9 cellular contexts compared by ENCODE assay signal in the genomic region with DNA sequence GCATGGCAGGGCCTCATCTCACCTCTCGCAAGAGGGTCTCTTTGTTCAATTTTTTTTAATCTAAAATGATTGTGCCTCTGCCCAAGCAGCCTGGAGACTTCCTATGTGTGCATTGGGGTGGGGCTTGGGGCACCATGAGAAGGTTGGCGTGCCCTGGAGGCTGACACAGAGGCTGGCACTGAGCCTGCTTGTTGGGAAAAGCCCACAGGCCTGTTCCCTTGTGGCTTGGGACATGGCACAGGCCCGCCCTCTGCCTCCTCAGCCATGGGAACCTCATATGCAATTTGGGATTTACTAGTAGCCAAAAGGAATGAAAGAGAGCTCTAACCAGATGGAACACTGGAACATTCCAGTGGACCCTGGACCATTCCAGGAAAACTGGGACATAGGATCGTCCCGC. TPM values are rescaled to one million over a fixed set of nuclear protein-coding genes. Genes with fewer than 3 reads are reported as not detected.
DNase-seq lines count a peak whose midpoint lies in the region; ATAC-seq and TF ChIP-seq lines count a peak whose summit lies in the region.
"Had no signal": no experiment of that assay in that cellular context is flagged by ENCODE, and none has a peak within 500 bp of the region (broad histone marks: within the 10 kb centered on the region; RNA-seq: fewer than 3 reads in every experiment).

No MANE protein-coding gene starts in this region.

- H3K4me1 Mint-ChIP-seq in neural progenitor cell = peaks cover 19% of the 10 kb centered on the region

- no peaks in the 10 kb centered on the region for H3K36me3 ChIP-seq in BLaER1 treated with 17β-estradiol and CSF1 and Interleukin-3, amounts not matched to agents 10 nM and 100 nM
- H3K36me3 ChIP-seq in PC-3 (ENCODE audit: low read depth, low read length) (peaks cover 3% of the 10 kb centered on the region; the same call in 1 of the 2 replicates), esophagus muscularis mucosa (no peaks in the 10 kb centered on the region), neural progenitor cell (no peaks in the 10 kb centered on the region)

- DNase-seq in PC-3 = peak; percentile 81
- DNase-seq in esophagus muscularis mucosa (ENCODE audit: extremely low spot score) = no peak
- no peak for DNase-seq in neural progenitor cell (ENCODE audit: low spot score)
- DNase-seq in retina = no peak
- DNase-seq in activated effector memory CD4-positive, alpha-beta T cell treated with Interleukin-2 at 50 U/mL for 16 hours = no peak
- no peak for DNase-seq in HK-2 (ENCODE audit: unreplicated experiment)
- DNase-seq in T1000 (lab: John Stamatoyannopoulos, UW) = no peak
- DNase-seq: NCI-H187 treated with DMSO at 0.1 percent for 48 hours had no signal

- H2AFZ ChIP-seq in PC-3 (ENCODE audit: low read length) (no peak overlapping the region), neural progenitor cell (replicated peaks) (peak overlapping the region; percentile 15)

- TF ChIP-seq CTCF in PC-3 (conservative IDR thresholded peaks at IDR 0.05; ENCODE audit: low read depth, low read length) = no peak
- TF ChIP-seq CTCF in esophagus muscularis mucosa (IDR thresholded peaks at IDR 0.05) = no peak
- no peak for TF ChIP-seq CTCF in neural progenitor cell (IDR thresholded peaks at IDR 0.05)

- H3K4me3 ChIP-seq in BLaER1 treated with 17β-estradiol and CSF1 and Interleukin-3, amounts not matched to agents 10 nM and 100 nM = peak overlapping the region in 2 of 10 experiments; percentile 56 to 60; a peak in 3 of 20 replicates
- H3K4me3 ChIP-seq in PC-3 (ENCODE audit: low read length) (no peak overlapping the region), esophagus muscularis mucosa (peak overlapping the region in 2 of 4 donors; percentile 58 to 59), neural progenitor cell (no peak overlapping the region)

- no TSS peak for BruUV-seq in PC-3 (replicated peaks; lab: Mats Ljungman, UMichigan)

- peak overlapping the region; percentile 60 to 91 (median 78) for H3K4me2 ChIP-seq in BLaER1 treated with 17β-estradiol and CSF1 and Interleukin-3, amounts not matched to agents 10 nM and 100 nM
- H3K4me2 ChIP-seq in PC-3 (ENCODE audit: low read length) (peak overlapping the region; percentile 80), neural progenitor cell (peak overlapping the region; percentile 66)

- H3K9me2 ChIP-seq in PC-3 (replicated peaks; ENCODE audit: low read length) = no peaks in the 10 kb centered on the region

- CTCF ChIA-PET in PC-3 (lab: Charles Lee) = no interaction called here

- no peaks in the 10 kb centered on the region; a peak in 1 of 22 replicates for H3K27me3 ChIP-seq in BLaER1 treated with 17β-estradiol and CSF1 and Interleukin-3, amounts not matched to agents 10 nM and 100 nM
- no peaks in the 10 kb centered on the region for H3K27me3 ChIP-seq in PC-3 (ENCODE audit: low read length)
- no peaks in the 10 kb centered on the region for H3K27me3 ChIP-seq in esophagus muscularis mucosa
- H3K27me3 ChIP-seq in neural progenitor cell = no peaks in the 10 kb centered on the region

- POLR2A ChIA-PET in PC-3 (lab: Charles Lee; ENCODE audit: unreplicated experiment) = no interaction called here

- no peak for TF ChIP-seq EP300 in esophagus muscularis mucosa (IDR thresholded peaks at IDR 0.05)

- no peak overlapping the region for H3K4me3 Mint-ChIP-seq in neural progenitor cell

- no peaks in the 10 kb centered on the region for H3K9me3 ChIP-seq in BLaER1 treated with 17β-estradiol and CSF1 and Interleukin-3, amounts not matched to agents 10 nM and 100 nM (replicated peaks in 1 of 11)
- H3K9me3 ChIP-seq in PC-3 (ENCODE audit: low read length) (no peaks in the 10 kb centered on the region), esophagus muscularis mucosa (no peaks in the 10 kb centered on the region), neural progenitor cell (ENCODE audit: low read depth) (no peaks in the 10 kb centered on the region)

- H3K9ac ChIP-seq in BLaER1 treated with 17β-estradiol and CSF1 and Interleukin-3, amounts not matched to agents 10 nM and 100 nM = peak overlapping the region in 3 of 11 experiments; percentile 11 to 63 (median 52); a peak in 3 of 22 replicates
- peak overlapping the region; percentile 72 for H3K9ac ChIP-seq in PC-3 (ENCODE audit: low read length)
- no peak overlapping the region for H3K9ac ChIP-seq in neural progenitor cell

- peaks cover 57 to 86% (median 81%) of the 10 kb centered on the region in 10 experiments for H3K4me1 ChIP-seq in BLaER1 treated with 17β-estradiol and CSF1 and Interleukin-3, amounts not matched to agents 10 nM and 100 nM
- H3K4me1 ChIP-seq in PC-3 (ENCODE audit: insufficient read depth, low read length) (peaks cover 53% of the 10 kb centered on the region), esophagus muscularis mucosa (peaks cover 13 to 60% (median 51%) of the 10 kb centered on the region in 4 donors), neural progenitor cell (peaks cover 15% of the 10 kb centered on the region)

- 0 out of 2 replicates have a peak, but pooled peaks cover 4% of the 10 kb centered on the region for H3K79me2 ChIP-seq in PC-3 (ENCODE audit: low read length)
- H3K79me2 ChIP-seq in neural progenitor cell (ENCODE audit: low read depth) = no peaks in the 10 kb centered on the region

- WGBS in esophagus muscularis mucosa = 87% methylated on average over 5 of the region's 5 CpGs

- no peaks in the 10 kb centered on the region for H3F3A ChIP-seq in PC-3 (ENCODE audit: low read length, unreplicated experiment)
- H3F3A ChIP-seq in neural progenitor cell (ENCODE audit: low read depth) = peaks cover 3% of the 10 kb centered on the region

- peak; percentile 27 for ATAC-seq in PC-3

- no peaks in the 10 kb centered on the region for H4K20me1 ChIP-seq in BLaER1 treated with 17β-estradiol and CSF1 and Interleukin-3, amounts not matched to agents 10 nM and 100 nM
- no peaks in the 10 kb centered on the region for H4K20me1 ChIP-seq in PC-3 (ENCODE audit: low read length)
- no peaks in the 10 kb centered on the region for H4K20me1 ChIP-seq in neural progenitor cell (ENCODE audit: low read depth)

- H3K9me3 Mint-ChIP-seq in neural progenitor cell = no peaks in the 10 kb centered on the region

- 0 out of 22 replicates have a peak overlapping the region, but pooled peaks of 2 of the 11 experiments have one; percentile 44 to 55 for H3K27ac ChIP-seq in BLaER1 treated with 17β-estradiol and CSF1 and Interleukin-3, amounts not matched to agents 10 nM and 100 nM
- peak overlapping the region; percentile 78 for H3K27ac ChIP-seq in PC-3 (ENCODE audit: low read length)
- peak overlapping the region; percentile 80 to 85 (median 82) for H3K27ac ChIP-seq in esophagus muscularis mucosa (replicated peaks in 1 of 4)
- no peak overlapping the region for H3K27ac ChIP-seq in neural progenitor cell

- peaks cover 4% of the 10 kb centered on the region for H3K27me3 Mint-ChIP-seq in neural progenitor cell (ENCODE audit: insufficient read depth, low read depth)

- H3K27ac Mint-ChIP-seq in neural progenitor cell = no peak overlapping the region

- intact Hi-C loops in PC-3 (cut with micrococcal nuclease) (no loop called here), esophagus muscularis mucosa (cut with DNase I) (no loop called here)

- no peaks in the 10 kb centered on the region for H3K36me3 Mint-ChIP-seq in neural progenitor cell

- TF ChIP-seq POLR2A in esophagus muscularis mucosa (IDR thresholded peaks at IDR 0.05; ENCODE audit: low read depth) = no peak

RNA-seq across cellular contexts. Expression of gene FXYD3, which starts 8.0 kb away (rescaled TPM):
- 48.7 and 61.6 TPM in 2 replicates for total RNA-seq in PC-3 (2014; rRNA removed)
- total RNA-seq in esophagus muscularis mucosa = 1 to 10 TPM in 3 of 4 donors, under 1 TPM in 1; 0.83 to 3.8 (median 3.1) TPM
- not detected in 2 replicates for total RNA-seq in neural progenitor cell (ENCODE audit: low replicate concordance)

RNA-seq across cellular contexts. Expression of gene LGI4, which starts 11.3 kb away (rescaled TPM):
- total RNA-seq in PC-3 (2014; rRNA removed) (0.22 TPM in 1 of 2 replicates, not detected in the other), esophagus muscularis mucosa (10 to 100 TPM; 32.0 to 58.6 (median 49.2) TPM), neural progenitor cell (ENCODE audit: low replicate concordance) (0.81 TPM in 1 of 2 replicates, not detected in the other)

RNA-seq across cellular contexts. Expression of gene FXYD1, which starts 15.1 kb away (rescaled TPM):
- not detected in 2 replicates for total RNA-seq in PC-3 (2014; rRNA removed)
- 10 to 100 TPM; 44.4 to 92.6 (median 70.7) TPM for total RNA-seq in esophagus muscularis mucosa
- 0.46 TPM in 1 of 2 replicates, not detected in the other for total RNA-seq in neural progenitor cell (ENCODE audit: low replicate concordance)

RNA-seq across cellular contexts. Expression of gene FXYD7, which starts 19.5 kb away (rescaled TPM):
- total RNA-seq in PC-3 (2014; rRNA removed) (not detected in 2 replicates), esophagus muscularis mucosa (under 1 TPM in 1 of 4 donors, not detected in 3; 0.71 TPM), neural progenitor cell (ENCODE audit: low replicate concordance) (0.13 and 0.56 TPM in 2 replicates)

RNA-seq across cellular contexts. Expression of gene FXYD5, which starts 31.0 kb away (rescaled TPM):
- total RNA-seq in PC-3 (2014; rRNA removed) = 114 and 123 TPM in 2 replicates
- total RNA-seq in esophagus muscularis mucosa = 10 to 100 TPM; 26.6 to 49.3 (median 43.0) TPM
- 7.8 and 11.6 TPM in 2 replicates for total RNA-seq in neural progenitor cell (ENCODE audit: low replicate concordance)

Comparison
In these comparisons a context has a peak if more than half of its experiments do, and no peak if none do; other contexts are left out.
1. RNA of gene FXYD3, which starts 8.0 kb away (total RNA-seq): 48.7 to 61.6 TPM in PC-3; 0.83 to 3.8 TPM in esophagus muscularis mucosa and not detected in neural progenitor cell; every median in the first group is over 10 times any median in the second.
2. RNA of gene LGI4, which starts 11.3 kb away (total RNA-seq): 32.0 to 58.6 TPM in esophagus muscularis mucosa; 0.22 TPM in PC-3 and 0.81 TPM in neural progenitor cell; every median in the first group is over 10 times any median in the second.
3. RNA of gene FXYD1, which starts 15.1 kb away (total RNA-seq): 44.4 to 92.6 TPM in esophagus muscularis mucosa; 0.46 TPM in neural progenitor cell and not detected in PC-3; every median in the first group is over 10 times any median in the second.
4. Peak in every context shown above with its lines, with median percentiles within 50 percentile points of each other: H3K4me2 ChIP-seq.